Comparison of ENCODE assay signal across 27 cellular contexts in genomic region chr1:54173681-54174080, GRCh38. TPM values are rescaled to one million over a fixed set of nuclear protein-coding genes. Genes with fewer than 3 reads are reported as not detected.
A peak's percentile ranks its signal among the peaks of the same experiment; 100 is the strongest.
DNase-seq lines count a peak whose midpoint lies in the region; ATAC-seq and TF ChIP-seq lines count a peak whose summit lies in the region.
"Had no signal": no experiment of that assay in that cellular context is flagged by ENCODE, and none has a peak within 500 bp of the region (broad histone marks: within the 10 kb centered on the region; RNA-seq: fewer than 3 reads in every experiment).

No MANE protein-coding gene starts in this region.

- no peaks in the 10 kb centered on the region for H3K36me3 Mint-ChIP-seq in endodermal cell (ENCODE audit: low read depth)

- TF ChIP-seq CTCF in DND-41 (IDR thresholded peaks at IDR 0.05; ENCODE audit: borderline replicate concordance, extremely low read depth, low read length, poor library complexity, severe bottlenecking) (no peak), endodermal cell (conservative IDR thresholded peaks at IDR 0.05) (no peak), lower leg skin (IDR thresholded peaks at IDR 0.05) (no peak)

- H2AFZ ChIP-seq in DND-41 (ENCODE audit: low read depth, low read length): no peak overlapping the region

- no peak overlapping the region for H3K27ac Mint-ChIP-seq in endodermal cell

- H3K36me3 ChIP-seq in DND-41 (ENCODE audit: insufficient read depth, low read length): peaks cover 14% of the 10 kb centered on the region; the same call in 1 of the 2 replicates
- H3K36me3 ChIP-seq in endodermal cell (ENCODE audit: control insufficient read depth, insufficient read depth, low read length): no peaks in the 10 kb centered on the region

- peak; percentile 27; the same call in 1 of the 3 replicates for ATAC-seq in DND-41 (ENCODE audit: insufficient read depth, low read depth)
- no peak for ATAC-seq in HG03565 (IDR thresholded peaks at IDR 0.05; ENCODE audit: unreplicated experiment)
- ATAC-seq: heart right ventricle had no signal

- no peaks in the 10 kb centered on the region for H3K27me3 Mint-ChIP-seq in endodermal cell (ENCODE audit: insufficient read depth)
- H3K27me3 Mint-ChIP-seq: CD8-positive, alpha-beta memory T cell had no signal

- H3K4me3 Mint-ChIP-seq in endodermal cell: no peak overlapping the region
- H3K4me3 Mint-ChIP-seq: CD8-positive, alpha-beta memory T cell; H9 had no signal

- no peak for TF ChIP-seq POLR2A in lower leg skin (IDR thresholded peaks at IDR 0.05)

- no peak overlapping the region for H3K4me2 ChIP-seq in DND-41 (ENCODE audit: insufficient read depth, low read length)
- H3K4me2 ChIP-seq: KMS-11, smooth muscle cell had no signal

- no peaks in the 10 kb centered on the region for H3K79me2 ChIP-seq in DND-41 (ENCODE audit: insufficient read depth, low read length)

- H3K27ac ChIP-seq in DND-41 (ENCODE audit: low read length) (no peak overlapping the region), endodermal cell (ENCODE audit: low read depth, low read length) (peak overlapping the region; percentile 38)
- H3K27ac ChIP-seq: KMS-11, neutrophil, SK-N-MC, tibial nerve had no signal

- H3K9me3 Mint-ChIP-seq in endodermal cell: no peaks in the 10 kb centered on the region
- H3K9me3 Mint-ChIP-seq: CD8-positive, alpha-beta memory T cell; H9 had no signal

- H3K4me3 ChIP-seq in DND-41 (ENCODE audit: low read depth in 1 of 2, low read length in 2 of 2) (no peak overlapping the region), endodermal cell (ENCODE audit: low read length) (no peak overlapping the region), lower leg skin (ENCODE audit: low read depth, poor library complexity, severe bottlenecking) (no peak overlapping the region)
- H3K4me3 ChIP-seq: heart right ventricle, SK-N-MC, smooth muscle cell, tibial nerve had no signal

- H3K4me1 ChIP-seq in DND-41 (ENCODE audit: insufficient read depth, low read length): no peaks in the 10 kb centered on the region
- no peaks in the 10 kb centered on the region for H3K4me1 ChIP-seq in endodermal cell (ENCODE audit: control insufficient read depth, insufficient read depth, low read length)
- H3K4me1 ChIP-seq: heart right ventricle, tibial nerve had no signal

- H3K9me3 ChIP-seq in DND-41 (ENCODE audit: insufficient read depth, low read length, severe bottlenecking) (no peaks in the 10 kb centered on the region), endodermal cell (ENCODE audit: control insufficient read depth, low read length) (no peaks in the 10 kb centered on the region)
- H3K9me3 ChIP-seq: heart right ventricle, neutrophil, tibial nerve had no signal

- no peaks in the 10 kb centered on the region for H3K27me3 ChIP-seq in DND-41 (ENCODE audit: insufficient read depth, low read length, poor library complexity)
- no peaks in the 10 kb centered on the region for H3K27me3 ChIP-seq in endodermal cell (ENCODE audit: control insufficient read depth, insufficient read depth, low read length, poor library complexity, severe bottlenecking)
- H3K27me3 ChIP-seq: heart right ventricle, neutrophil, tibial nerve had no signal

- no peaks in the 10 kb centered on the region for H4K20me1 ChIP-seq in DND-41 (ENCODE audit: insufficient read depth, low read length)

- no peaks in the 10 kb centered on the region for H3K4me1 Mint-ChIP-seq in endodermal cell
- H3K4me1 Mint-ChIP-seq: CD8-positive, alpha-beta memory T cell had no signal

- DNase-seq in DND-41: no peak
- DNase-seq in NCI-H69 (lab: John Stamatoyannopoulos, UW): peak; percentile 3
- DNase-seq in endodermal cell: no peak
- DNase-seq in nucleus accumbens (lab: John Stamatoyannopoulos, UW): peak in 39 of 56 donors; percentile 9 to 84 (median 46)
- no peak for DNase-seq in lower leg skin (ENCODE audit: low spot score in 2 of 2)
- DNase-seq in SW480 (ENCODE audit: low spot score): no peak
- no peak for DNase-seq in MV-4-11 (lab: John Stamatoyannopoulos, UW)
- DNase-seq: activated effector memory CD4-positive, alpha-beta T cell treated with Interleukin-2 at 50 U/mL for 16 hours; CD8-positive, alpha-beta memory T cell; H9; heart right ventricle; NCI-H2107; NCI-H524; RPMI8226; stimulated activated CD4-positive, alpha-beta T cell treated with anti-CD3 and anti-CD28 coated beads, Interleukin-4, amount 100 ng/mL, for 1 hour; stimulated activated naive CD4-positive, alpha-beta T cell treated with Interleukin-2 at 50 U/mL for 16 hours had no signal

- H3K9ac ChIP-seq in DND-41 (ENCODE audit: low read depth, low read length) (no peak overlapping the region), endodermal cell (ENCODE audit: extremely low read depth, low read length, poor library complexity, severe bottlenecking) (no peak overlapping the region)
- H3K9ac ChIP-seq: KMS-11 had no signal

- WGBS in endodermal cell (ENCODE audit: insufficient coverage in 1 of 2, insufficient read length in 1 of 2), 2 experiments: 80 to 81% methylated on average over 2 to 9 of the region's 9 CpGs
- WGBS in lower leg skin, 2 donors: 68 to 73% methylated on average over 9 of the region's 9 CpGs

- intact Hi-C loops in lower leg skin (cut with DNase I; ENCODE audit: low total_unique reads): no loop called here

RNA-seq across cellular contexts. Expression of gene CDCP2, which starts 20.9 kb away (rescaled TPM):
- not detected for total RNA-seq in endodermal cell
- not detected for polyA plus RNA-seq in endodermal cell (2013, experiment 1 of 2)
- not detected for polyA plus RNA-seq in endodermal cell (2013, experiment 2 of 2)
- total RNA-seq in lower leg skin: under 1 TPM in 3 of 4 donors, not detected in 1; 0.23 to 0.47 (median 0.46) TPM
- total RNA-seq: bronchial epithelial cell; CD8-positive, alpha-beta memory T cell; H9; HT1080; mucosa of gallbladder; smooth muscle cell; T-helper 2 cell treated with Interferon-gamma antibody and Interleukin-4, amounts not matched to agents 100 ng/mL and 5 ng/mL, for 36 hours had no signal
- polyA plus RNA-seq: CD8-positive, alpha-beta memory T cell; liver; smooth muscle cell had no signal

RNA-seq across cellular contexts. Expression of gene CYB5RL, which starts 26.1 kb away (rescaled TPM):
- total RNA-seq in endodermal cell: 10 to 100 TPM in 1 of 2 donors, 1 to 10 TPM in 1; 8.2 to 11.0 TPM
- 13.3 TPM for polyA plus RNA-seq in endodermal cell (2013, experiment 1 of 2)
- 12.0 TPM for polyA plus RNA-seq in endodermal cell (2013, experiment 2 of 2)
- total RNA-seq in lower leg skin: 10 to 100 TPM in 1 of 4 donors, 1 to 10 TPM in 3; 2.4 to 15.2 (median 5.6) TPM

RNA-seq across cellular contexts. Expression of gene MRPL37, which starts 26.3 kb away (rescaled TPM):
- 10 to 100 TPM; 84.5 to 95.8 TPM for total RNA-seq in endodermal cell
- 87.1 TPM for polyA plus RNA-seq in endodermal cell (2013, experiment 1 of 2)
- polyA plus RNA-seq in endodermal cell (2013, experiment 2 of 2): 77.1 TPM
- 10 to 100 TPM; 55.7 to 76.4 (median 68.3) TPM for total RNA-seq in lower leg skin

Comparison
In these comparisons a context has a peak if more than half of its experiments do, and no peak if none do; other contexts are left out.
1. DNase-seq: peak in NCI-H69 (single experiment) and nucleus accumbens (39 of 56); none in DND-41 (single experiment), endodermal cell (single experiment), lower leg skin (0 of 2), SW480 (single experiment) and MV-4-11 (single experiment).